16 cellular contexts compared by ENCODE assay signal in genomic region chr10:34316154-34316553, GRCh38.
"Had no signal": no experiment of that assay in that cellular context is flagged by ENCODE, and none has a peak within 500 bp of the region (broad histone marks: within the 10 kb centered on the region; RNA-seq: fewer than 3 reads in every experiment).

No MANE protein-coding gene starts in this region.

- ATAC-seq: foreskin keratinocyte; gastroesophageal sphincter; heart left ventricle; left cardiac atrium; left lung; left ventricle myocardium superior; lower lobe of right lung; naive thymus-derived CD4-positive, alpha-beta T cell had no signal

- DNase-seq: colonic mucosa; cortex of kidney; effector CD4-positive, alpha-beta T cell; effector memory CD4-positive, alpha-beta T cell; foreskin keratinocyte; heart left ventricle; hypothalamus; left cardiac atrium; left lung; left ventricle myocardium superior; lower lobe of right lung; mesenchymal stem cell; midbrain; naive thymus-derived CD4-positive, alpha-beta T cell had no signal

- H3K27ac Mint-ChIP-seq: dendritic cell treated with granulocyte-macrophage colony-stimulating factor and Interleukin-4, amounts not matched to agents 40 ng/mL and 50 ng/mL, for 4 days; naive thymus-derived CD4-positive, alpha-beta T cell had no signal

- H3K36me3 Mint-ChIP-seq: naive thymus-derived CD4-positive, alpha-beta T cell had no signal

- H3K4me3 Mint-ChIP-seq: dendritic cell treated with granulocyte-macrophage colony-stimulating factor and Interleukin-4, amounts not matched to agents 40 ng/mL and 50 ng/mL, for 4 days; naive thymus-derived CD4-positive, alpha-beta T cell had no signal

- H3K27me3 Mint-ChIP-seq: dendritic cell treated with granulocyte-macrophage colony-stimulating factor and Interleukin-4, amounts not matched to agents 40 ng/mL and 50 ng/mL, for 4 days; naive thymus-derived CD4-positive, alpha-beta T cell had no signal

- H3K9me3 Mint-ChIP-seq: dendritic cell treated with granulocyte-macrophage colony-stimulating factor and Interleukin-4, amounts not matched to agents 40 ng/mL and 50 ng/mL, for 4 days; naive thymus-derived CD4-positive, alpha-beta T cell had no signal
